Comparison of ENCODE assay signal across 1 cellular context in genomic region chr16:79601092-79601977, GRCh38.
TF ChIP-seq lines count a peak whose summit lies in the region.

No MANE protein-coding gene starts in this region.

TF ChIP-seq in HepG2, 621 proteins besides CTCF, POLR2A, EP300 and RAD21 (continued from another document and continues in another):
- TF ChIP-seq LRRFIP1 (CRISPR knock-in tag; conservative IDR thresholded peaks at IDR 0.05) (no peak), IKZF4 (CRISPR knock-in tag; IDR thresholded peaks at IDR 0.05; ENCODE audit: borderline replicate concordance, low read depth, not compliant biosample characterization) (no peak), ZBTB38 (CRISPR knock-in tag; IDR thresholded peaks at IDR 0.05) (no peak), CAMTA2 (CRISPR knock-in tag; IDR thresholded peaks at IDR 0.05; ENCODE audit: borderline replicate concordance) (no peak), HDAC2 (CRISPR knock-in tag; IDR thresholded peaks at IDR 0.05) (peak; percentile 55; the same call in 1 of the 2 replicates), E2F5 (CRISPR knock-in tag; conservative IDR thresholded peaks at IDR 0.05) (no peak), RFX1 (IDR thresholded peaks at IDR 0.05) (no peak), ATAD3A (CRISPR knock-in tag; IDR thresholded peaks at IDR 0.05) (no peak), NR2F2 (IDR thresholded peaks at IDR 0.05; ENCODE audit: borderline replicate concordance, low read depth) (peak; percentile 91), ZNF678 (CRISPR knock-in tag; IDR thresholded peaks at IDR 0.05) (no peak), ZNF724P (CRISPR knock-in tag; IDR thresholded peaks at IDR 0.05; ENCODE audit: borderline replicate concordance) (no peak; the same call in 1 of the 2 replicates), TSC22D2 (CRISPR knock-in tag; IDR thresholded peaks at IDR 0.05; ENCODE audit: borderline replicate concordance) (no peak), RBM22 (optimal IDR thresholded peaks at IDR 0.05; ENCODE audit: low read length) (no peak), SAP130 (CRISPR knock-in tag; IDR thresholded peaks at IDR 0.05; ENCODE audit: low read depth) (no peak), YEATS4 (CRISPR knock-in tag; IDR thresholded peaks at IDR 0.05; ENCODE audit: borderline replicate concordance) (no peak; the same call in 1 of the 2 replicates), GATAD1 (CRISPR knock-in tag; IDR thresholded peaks at IDR 0.05) (no peak), MXD3 (CRISPR knock-in tag; IDR thresholded peaks at IDR 0.05) (no peak), KAT7 (CRISPR knock-in tag; IDR thresholded peaks at IDR 0.05; ENCODE audit: borderline replicate concordance) (no peak), RXRA (CRISPR knock-in tag; IDR thresholded peaks at IDR 0.05) (peak; percentile 68; the same call in 1 of the 2 replicates), EHMT2 (IDR thresholded peaks at IDR 0.05; ENCODE audit: borderline replicate concordance, low read depth, low read length) (no peak), GABPB1 (CRISPR knock-in tag; IDR thresholded peaks at IDR 0.05) (peak; percentile 40), HNRNPUL1 (IDR thresholded peaks at IDR 0.05; ENCODE audit: low read depth, low read length) (no peak), ZNF451 (CRISPR knock-in tag; IDR thresholded peaks at IDR 0.05) (no peak), KDM1A (CRISPR knock-in tag; IDR thresholded peaks at IDR 0.05) (no peak), MYNN (CRISPR knock-in tag; IDR thresholded peaks at IDR 0.05; ENCODE audit: low read depth) (no peak), RBM39 (IDR thresholded peaks at IDR 0.05; ENCODE audit: low read depth, low read length, poor library complexity, severe bottlenecking) (peak; percentile 71), THAP11 (CRISPR knock-in tag; IDR thresholded peaks at IDR 0.05) (0 out of 2 replicates have a peak, but pooled peaks have one; percentile 38), U2AF2 (IDR thresholded peaks at IDR 0.05; ENCODE audit: low read depth, low read length) (no peak), KIAA2018 (CRISPR knock-in tag; IDR thresholded peaks at IDR 0.05; ENCODE audit: borderline replicate concordance) (no peak), ZNF225 (CRISPR knock-in tag; IDR thresholded peaks at IDR 0.05) (no peak), FOXC1 (CRISPR knock-in tag; IDR thresholded peaks at IDR 0.05; ENCODE audit: borderline replicate concordance) (no peak), ZNF274 (CRISPR knock-in tag; IDR thresholded peaks at IDR 0.05) (no peak), IRF1 (CRISPR knock-in tag; IDR thresholded peaks at IDR 0.05; ENCODE audit: low read depth) (no peak), RFXAP (CRISPR knock-in tag; IDR thresholded peaks at IDR 0.05; ENCODE audit: borderline replicate concordance) (no peak; the same call in 1 of the 2 replicates), ZNF704 (CRISPR knock-in tag; IDR thresholded peaks at IDR 0.05; ENCODE audit: borderline replicate concordance) (no peak), ZNF143 (CRISPR knock-in tag; IDR thresholded peaks at IDR 0.05) (no peak), DNMT3B (CRISPR knock-in tag; conservative IDR thresholded peaks at IDR 0.05) (no peak), BCL3 (CRISPR knock-in tag; IDR thresholded peaks at IDR 0.05) (no peak), HOMEZ (CRISPR knock-in tag; IDR thresholded peaks at IDR 0.05; ENCODE audit: low read depth) (no peak), NFAT5 (CRISPR knock-in tag; IDR thresholded peaks at IDR 0.05) (no peak)
